Comparison of ENCODE assay signal across 9 cellular contexts in genomic region chr2:197628043-197628500, GRCh38. TPM values are rescaled to one million over a fixed set of nuclear protein-coding genes. Genes with fewer than 3 reads are reported as not detected.
A peak's percentile ranks its signal among the peaks of the same experiment; 100 is the strongest.
DNase-seq lines count a peak whose midpoint lies in the region; ATAC-seq, FAIRE-seq and TF ChIP-seq lines count a peak whose summit lies in the region.
"Had no signal": no experiment of that assay in that cellular context is flagged by ENCODE, and none has a peak within 500 bp of the region (broad histone marks: within the 10 kb centered on the region; RNA-seq: fewer than 3 reads in every experiment).

No MANE protein-coding gene starts in this region.

- H3K27ac ChIP-seq in endothelial cell of umbilical vein (ENCODE audit: insufficient read depth, low read depth, low read length) (no peak overlapping the region), psoas muscle (peak overlapping the region; percentile 36), transverse colon (no peak overlapping the region), prostate gland (no peak overlapping the region)

- no peak for TF ChIP-seq CTCF in endothelial cell of umbilical vein (IDR thresholded peaks at IDR 0.05; ENCODE audit: extremely low read depth in 1 of 2, insufficient read depth in 1 of 2, low read depth in 1 of 2, low read length in 2 of 2)
- no peak for TF ChIP-seq CTCF in psoas muscle (IDR thresholded peaks at IDR 0.05)
- no peak for TF ChIP-seq CTCF in transverse colon (IDR thresholded peaks at IDR 0.05)
- no peak for TF ChIP-seq CTCF in prostate gland (IDR thresholded peaks at IDR 0.05)

- no peak for TF ChIP-seq POLR2A in endothelial cell of umbilical vein (IDR thresholded peaks at IDR 0.05; ENCODE audit: low read depth, low read length)
- no peak for TF ChIP-seq POLR2A in transverse colon (IDR thresholded peaks at IDR 0.05)
- TF ChIP-seq POLR2A in prostate gland (IDR thresholded peaks at IDR 0.05): no peak

- no peaks in the 10 kb centered on the region for H3K9me1 ChIP-seq in endothelial cell of umbilical vein (replicated peaks; ENCODE audit: control insufficient read depth, extremely low read depth, insufficient read depth, low read length)

- H3K9ac ChIP-seq in endothelial cell of umbilical vein (replicated peaks; ENCODE audit: extremely low read depth, insufficient read depth, low read length): no peak overlapping the region

- H3K4me3 ChIP-seq in endothelial cell of umbilical vein (replicated peaks in 1 of 3; ENCODE audit: insufficient read depth in 1 of 3, low read depth in 1 of 3, low read length in 3 of 3): no peak overlapping the region
- no peak overlapping the region for H3K4me3 ChIP-seq in psoas muscle
- H3K4me3 ChIP-seq in transverse colon: no peak overlapping the region
- no peak overlapping the region for H3K4me3 ChIP-seq in prostate gland

- CTCF ChIA-PET in endothelial cell of umbilical vein (lab: Charles Lee): no interaction called here

- H3K4me1 ChIP-seq in endothelial cell of umbilical vein (ENCODE audit: control insufficient read depth, extremely low read depth, insufficient read depth, low read length) (no peaks in the 10 kb centered on the region), psoas muscle (no peaks in the 10 kb centered on the region), transverse colon (no peaks in the 10 kb centered on the region), prostate gland (replicated peaks) (no peaks in the 10 kb centered on the region)

- POLR2A ChIA-PET in endothelial cell of umbilical vein (lab: Charles Lee): no interaction called here

- H3K9me3 ChIP-seq in endothelial cell of umbilical vein (replicated peaks; ENCODE audit: control insufficient read depth, insufficient read depth, low read length): no peaks in the 10 kb centered on the region
- H3K9me3 ChIP-seq in psoas muscle: no peaks in the 10 kb centered on the region
- no peaks in the 10 kb centered on the region for H3K9me3 ChIP-seq in transverse colon
- H3K9me3 ChIP-seq in prostate gland: no peaks in the 10 kb centered on the region

- TF ChIP-seq EP300 in transverse colon (IDR thresholded peaks at IDR 0.05; ENCODE audit: low read depth): no peak

- FAIRE-seq in GM19239 (lab: Jason Lieb, UNC) (peak; percentile 79), endothelial cell of umbilical vein (lab: Jason Lieb, UNC) (no peak)

- intact Hi-C loops in endothelial cell of umbilical vein (cut with micrococcal nuclease) (no loop called here), psoas muscle (cut with DNase I) (no loop called here), transverse colon (cut with DNase I; ENCODE audit: low total_unique reads) (no loop called here), prostate gland (cut with DNase I) (no loop called here)

- H3K36me3 ChIP-seq in endothelial cell of umbilical vein (ENCODE audit: control insufficient read depth in 2 of 2, extremely low read depth in 1 of 2, insufficient read depth in 2 of 2, low read length in 2 of 2): no peaks in the 10 kb centered on the region
- H3K36me3 ChIP-seq in psoas muscle (ENCODE audit: insufficient read depth in 1 of 2, low read depth in 1 of 2): no peaks in the 10 kb centered on the region
- no peaks in the 10 kb centered on the region for H3K36me3 ChIP-seq in transverse colon
- no peaks in the 10 kb centered on the region for H3K36me3 ChIP-seq in prostate gland

- no peak overlapping the region for H2AFZ ChIP-seq in endothelial cell of umbilical vein (ENCODE audit: low read depth, low read length)

- 13 to 16% (median 13%) methylated on average over 4 of the region's 4 CpGs for WGBS in psoas muscle, 3 donors
- WGBS in transverse colon (ENCODE audit: low coverage in 1 of 2), 2 donors: 35% methylated on average over 4 of the region's 4 CpGs; no CpG with 5 or more reads in 1 of the 2 donors
- 25% methylated on average over 4 of the region's 4 CpGs for WGBS in prostate gland

- dilution Hi-C loops in endothelial cell of umbilical vein (cut with MboI; ENCODE audit: extremely low pct_ligation_motif_present, low sequenced_read_pairs): no loop called here

- no peak for DNase-seq in GM19239 (ENCODE audit: insufficient read length, low spot score)
- peak; percentile 9 for DNase-seq in endothelial cell of umbilical vein (ENCODE audit: low read depth, low spot score)
- no peak for DNase-seq in psoas muscle
- DNase-seq in amniotic stem cell (lab: John Stamatoyannopoulos, UW): no peak
- no peak for DNase-seq in transverse colon
- DNase-seq in prostate gland (ENCODE audit: low spot score): no peak
- DNase-seq in activated CD4-positive, CD25-positive, alpha-beta regulatory T cell treated with anti-CD3 and anti-CD28 coated beads, Interleukin-2, amount 50 U/mL, for 72 hours: no peak
- DNase-seq: T-helper 2 cell had no signal

- H4K20me1 ChIP-seq in endothelial cell of umbilical vein (replicated peaks; ENCODE audit: control insufficient read depth, extremely low read depth, insufficient read depth, low read length): no peaks in the 10 kb centered on the region

- H3K27me3 ChIP-seq in endothelial cell of umbilical vein (ENCODE audit: control insufficient read depth in 2 of 2, insufficient read depth in 2 of 2, low read length in 2 of 2) (no peaks in the 10 kb centered on the region), psoas muscle (ENCODE audit: insufficient read depth in 3 of 3, low read length in 2 of 3) (no peaks in the 10 kb centered on the region), transverse colon (no peaks in the 10 kb centered on the region), prostate gland (replicated peaks; ENCODE audit: insufficient read depth) (no peaks in the 10 kb centered on the region)

- H3K4me2 ChIP-seq in endothelial cell of umbilical vein (ENCODE audit: insufficient read depth, low read length): no peak overlapping the region

- ATAC-seq in HG03442 (IDR thresholded peaks at IDR 0.05; ENCODE audit: unreplicated experiment) (peak; percentile 77), psoas muscle (peak in 1 of 4 donors; percentile 46)

- no peaks in the 10 kb centered on the region for H3K79me2 ChIP-seq in endothelial cell of umbilical vein (ENCODE audit: control insufficient read depth, insufficient read depth, low read length)

- in situ Hi-C loops in transverse colon (cut with MboI; ENCODE audit: low pct_ligation_motif_present in 1 of 4, low pct_unique_long_range_greater_than_20kb in 1 of 4, low sequenced_read_pairs in 3 of 4): no loop called here

- no TSS peak for BruUV-seq in endothelial cell of umbilical vein (replicated peaks; lab: Mats Ljungman, UMichigan)

TF ChIP-seq in endothelial cell of umbilical vein, 7 proteins besides CTCF, POLR2A, EP300 and RAD21:
- no peak for TF ChIP-seq GATA2 (IDR thresholded peaks at IDR 0.05; ENCODE audit: insufficient read depth, insufficient read length, low read depth, low read length)
- no peak for TF ChIP-seq FOS (IDR thresholded peaks at IDR 0.05; ENCODE audit: borderline replicate concordance, insufficient read depth, low read length)
TF ChIP-seq in endothelial cell of umbilical vein: peak in this region for 0.

RNA-seq across cellular contexts. Expression of gene RFTN2, which starts 47.3 kb away (rescaled TPM):
- total RNA-seq in endothelial cell of umbilical vein (8.0 and 9.9 TPM in 2 replicates), psoas muscle (1 to 10 TPM in 3 of 4 donors, under 1 TPM in 1; 0.92 to 5.4 (median 2.2) TPM), transverse colon (1 to 10 TPM in 2 of 4 donors, under 1 TPM in 1, not detected in 1; 0.80 to 2.6 (median 1.7) TPM), prostate gland (10 to 100 TPM in 1 of 2 donors, 1 to 10 TPM in 1; 2.3 to 17.5 TPM)
- polyA plus RNA-seq in endothelial cell of umbilical vein (5.0 and 6.1 TPM in 2 replicates), psoas muscle (under 1 TPM; 0.57 to 0.64 (median 0.61) TPM)
- 6.6 and 7.2 TPM in 2 replicates for polyA plus RNA-seq in endothelial cell of umbilical vein (2011; cell fraction: cytosol; rRNA removed)
- 6.0 and 8.4 TPM in 2 replicates for polyA plus RNA-seq in endothelial cell of umbilical vein (2011; cell fraction: nucleus; rRNA removed)
- 1.3 TPM in 2 replicates for polyA plus RNA-seq in endothelial cell of umbilical vein (2012)
- polyA minus RNA-seq in endothelial cell of umbilical vein: 12.5 and 13.3 TPM in 2 replicates
- not detected for polyA minus RNA-seq in endothelial cell of umbilical vein (2011; cell fraction: cytosol; rRNA and poly(A)+ RNA removed)
- 8.1 and 10.1 TPM in 2 replicates for polyA minus RNA-seq in endothelial cell of umbilical vein (2011; cell fraction: nucleus; rRNA and poly(A)+ RNA removed)
